In the genomic region with DNA sequence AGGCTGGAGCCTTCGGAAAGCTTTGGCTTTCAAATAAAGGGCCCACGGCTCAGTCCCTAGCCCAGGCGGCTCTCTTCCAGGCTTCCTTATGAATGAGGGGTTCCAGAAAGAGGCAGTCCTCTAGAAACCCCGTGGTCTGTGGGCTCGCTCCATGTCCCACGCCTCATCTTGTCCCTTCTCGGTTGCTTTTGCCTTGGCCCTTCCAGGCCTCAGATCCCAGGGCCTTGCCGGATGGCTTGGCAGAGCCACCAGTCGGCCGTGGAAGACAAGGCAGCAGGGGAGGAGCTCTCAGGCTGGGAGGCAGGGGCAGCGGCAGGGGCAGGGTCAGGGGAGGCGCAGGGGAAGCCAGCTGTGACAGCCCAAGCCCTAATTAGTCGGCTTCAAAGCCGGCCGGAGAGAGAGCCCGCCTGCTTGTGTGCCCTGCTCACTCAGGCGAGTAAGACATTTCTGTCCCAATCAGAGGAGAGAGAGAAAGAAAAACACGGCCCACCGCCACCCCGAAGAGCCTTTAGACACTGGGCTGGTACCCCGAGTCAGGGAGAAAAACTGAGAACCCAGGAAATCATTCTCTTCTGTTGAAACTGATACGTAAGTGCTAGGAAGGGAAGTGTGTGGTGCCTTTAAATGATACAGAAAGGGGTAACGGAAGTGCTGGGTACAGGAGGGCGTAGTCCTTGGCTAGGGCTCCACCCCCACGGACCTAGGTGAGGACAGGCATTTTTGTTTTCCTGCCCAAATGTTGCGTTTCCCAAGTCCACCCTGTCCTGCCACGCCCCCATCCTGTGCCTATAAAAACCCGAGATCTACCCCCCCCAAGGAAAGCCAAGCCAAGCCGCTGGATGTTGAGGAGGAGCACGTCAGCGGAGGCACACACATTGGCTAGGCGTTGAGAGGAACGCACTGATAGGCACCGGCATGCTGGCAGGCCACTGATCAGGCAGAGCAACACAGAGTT, we compare ENCODE assay signal across 8 cellular contexts.
DNase-seq lines count a peak whose midpoint lies in the region; ATAC-seq and TF ChIP-seq lines count a peak whose summit lies in the region.

No MANE protein-coding gene starts in this region.

- H3K36me3 ChIP-seq in OCI-LY3 (replicated peaks; ENCODE audit: low read depth, low read length) (no peaks in the 10 kb centered on the region), parathyroid adenoma (ENCODE audit: control insufficient read depth, insufficient read depth, low read length) (no peaks in the 10 kb centered on the region)

- peak overlapping the region; percentile 34 for H3K4me2 ChIP-seq in OCI-LY3 (ENCODE audit: low read length)
- H3K4me2 ChIP-seq in parathyroid adenoma (ENCODE audit: low read length) = peak overlapping the region; percentile 52

- no peaks in the 10 kb centered on the region for H3K9me3 ChIP-seq in OCI-LY3 (ENCODE audit: insufficient read depth, low read length)
- H3K9me3 ChIP-seq in parathyroid adenoma (ENCODE audit: control insufficient read depth, low read length) = no peaks in the 10 kb centered on the region

- H3K27ac ChIP-seq in OCI-LY3 (ENCODE audit: low read length) (no peak overlapping the region), parathyroid adenoma (peak overlapping the region; percentile 31)

- H2AFZ ChIP-seq in OCI-LY3 (ENCODE audit: low read depth, low read length) (0 out of 2 replicates have a peak overlapping the region, but pooled peaks have one; percentile 46), parathyroid adenoma (peak overlapping the region; percentile 96)

- ATAC-seq in HG02610 (IDR thresholded peaks at IDR 0.05; ENCODE audit: unreplicated experiment) (no peak), HG02970 (IDR thresholded peaks at IDR 0.05; ENCODE audit: low FRiP score, unreplicated experiment) (no peak), HG03342 (IDR thresholded peaks at IDR 0.05; ENCODE audit: unreplicated experiment) (no peak)

- intact Hi-C loops in head of caudate nucleus (cut with DNase I) = no loop called here

- no peak for TF ChIP-seq CTCF in GM13977 (IDR thresholded peaks at IDR 0.05; ENCODE audit: extremely low read depth, insufficient read depth, missing control alignments)
- no peak for TF ChIP-seq CTCF in OCI-LY3 (IDR thresholded peaks at IDR 0.05; ENCODE audit: low read depth, low read length)
- TF ChIP-seq CTCF in parathyroid adenoma (IDR thresholded peaks at IDR 0.05) = no peak

- H3K27me3 ChIP-seq in OCI-LY3 (ENCODE audit: low read depth, low read length) (no peaks in the 10 kb centered on the region), parathyroid adenoma (ENCODE audit: control insufficient read depth, insufficient read depth, low read length) (no peaks in the 10 kb centered on the region)

- H3K4me1 ChIP-seq in OCI-LY3 (ENCODE audit: low read length) (no peaks in the 10 kb centered on the region), parathyroid adenoma (peaks cover 7% of the 10 kb centered on the region)

- H4K20me1 ChIP-seq in OCI-LY3 (ENCODE audit: insufficient read depth, low read length) = no peaks in the 10 kb centered on the region

- no peaks in the 10 kb centered on the region for H3K79me2 ChIP-seq in OCI-LY3 (ENCODE audit: low read length)
- H3K79me2 ChIP-seq in parathyroid adenoma = no peaks in the 10 kb centered on the region

- peak; percentile 74 for DNase-seq in GM13977 (ENCODE audit: low spot score)
- DNase-seq in head of caudate nucleus = peak in 39 of 42 donors; percentile 6 to 67 (median 38)
- DNase-seq in NCI-H187 treated with DMSO at 0.1 percent for 48 hours (lab: John Stamatoyannopoulos, UW) = no peak

- H3K9ac ChIP-seq in OCI-LY3 (ENCODE audit: low read length) = peak overlapping the region; percentile 28; the same call in 1 of the 2 replicates
- H3K9ac ChIP-seq in parathyroid adenoma = peak overlapping the region; percentile 42

- H3K4me3 ChIP-seq in OCI-LY3 (ENCODE audit: low read length) (peak overlapping the region; percentile 55), parathyroid adenoma (ENCODE audit: low read depth, low read length) (peak overlapping the region; percentile 46)

- in situ Hi-C loops in GM13977 (cut with MboI; ENCODE audit: low pct_unique_long_range_greater_than_20kb, low sequenced_read_pairs, unreplicated experiment) = no loop called here
